Comparison of ENCODE assay signal across 7 cellular contexts in the genomic region with DNA sequence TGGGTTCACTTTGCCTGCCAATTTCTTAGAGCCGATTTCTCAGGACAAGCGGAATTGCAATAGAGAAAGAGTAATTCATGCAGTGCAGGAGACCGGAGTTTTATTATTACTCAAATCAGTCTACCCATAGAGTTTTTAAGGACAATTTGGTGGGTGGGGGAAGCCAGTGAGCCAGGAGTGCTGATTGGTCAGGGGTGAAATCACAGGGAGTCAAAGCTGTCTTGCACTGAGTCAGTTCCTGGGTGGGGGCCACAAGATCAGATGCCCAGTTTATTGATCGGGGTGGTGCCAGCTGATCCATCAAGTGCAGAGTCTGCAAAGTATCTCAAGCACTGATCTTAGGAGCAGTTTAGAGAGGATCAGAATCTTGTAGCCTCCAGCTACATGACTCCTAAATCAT. TPM values are rescaled to one million over a fixed set of nuclear protein-coding genes. Genes with fewer than 3 reads are reported as not detected.
A peak's percentile ranks its signal among the peaks of the same experiment; 100 is the strongest.
DNase-seq lines count a peak whose midpoint lies in the region; ATAC-seq and TF ChIP-seq lines count a peak whose summit lies in the region.
"Not testable (repeated sequence)": the region's sequence is repeated elsewhere in the genome, so short reads cannot be mapped to it uniquely, and the experiment has no call there.

No MANE protein-coding gene starts in this region.

- H3K36me3 ChIP-seq in RWPE2 (ENCODE audit: low read depth); trophoblast cell (ENCODE audit: control insufficient read depth in 1 of 2, insufficient read depth in 2 of 2, low read length in 2 of 2): not testable (repeated sequence)

- H3K9me3 ChIP-seq in AG04450 (ENCODE audit: control insufficient read depth, insufficient read depth, low read length); H9 (ENCODE audit: control insufficient read depth, low read depth, low read length); RWPE2 (ENCODE audit: severe bottlenecking); trophoblast cell (ENCODE audit: insufficient read depth, low read depth, low read length): not testable (repeated sequence)

- not testable (repeated sequence) for H2BK5ac ChIP-seq in H9 (ENCODE audit: insufficient read length, low read length); trophoblast cell (ENCODE audit: low read depth, low read length, poor library complexity)

- not testable (repeated sequence) for H2AK5ac ChIP-seq in H9 (ENCODE audit: insufficient read length, low read length); trophoblast cell (ENCODE audit: low read length)

- H4K12ac ChIP-seq in trophoblast cell (ENCODE audit: low read depth, low read length) = not testable (repeated sequence)

- not testable (repeated sequence) for DNase-seq in AG04450 (ENCODE audit: low read depth, low spot score); H9; RWPE2 (ENCODE audit: low spot score); activated naive CD4-positive, alpha-beta T cell treated with anti-CD3 and anti-CD28 coated beads, Interleukin-2, amount 50 U/mL, for 72 hours (ENCODE audit: low spot score in 2 of 2); endothelial cell (ENCODE audit: low spot score); trophoblast cell
- peak; percentile 13 for DNase-seq in activated CD8-positive, alpha-beta T cell treated with anti-CD3 and anti-CD28 coated beads, Interleukin-2, amount 10 ng/mL, durations not matched to agents 7 days and 5 days

- not testable (repeated sequence) for H3K27me3 ChIP-seq in AG04450 (ENCODE audit: control insufficient read depth, insufficient read depth, low read length); H9 (ENCODE audit: insufficient read depth, low read length); RWPE2 (ENCODE audit: insufficient read depth, poor library complexity, severe bottlenecking); trophoblast cell (ENCODE audit: insufficient read depth, low read length)

- ATAC-seq in RWPE2 (ENCODE audit: low read depth); activated CD8-positive, alpha-beta T cell treated with anti-CD3 and anti-CD28 coated beads, Interleukin-2, amount 10 ng/mL, durations not matched to agents 7 days and 5 days: not testable (repeated sequence)
- peak in 1 of 2 donors; percentile 30 for ATAC-seq in activated naive CD4-positive, alpha-beta T cell treated with anti-CD3 and anti-CD28 coated beads, Interleukin-2, amount 50 U/mL, for 72 hours

- H4K20me1 ChIP-seq in H9 (ENCODE audit: control insufficient read depth, insufficient read depth, insufficient read length) = not testable (repeated sequence)

- TF ChIP-seq CTCF in AG04450 (IDR thresholded peaks at IDR 0.05; ENCODE audit: low read depth, low read length); H9 (conservative IDR thresholded peaks at IDR 0.05); RWPE2 (IDR thresholded peaks at IDR 0.05; ENCODE audit: poor library complexity, severe bottlenecking); endothelial cell (IDR thresholded peaks at IDR 0.05; ENCODE audit: unreplicated experiment): not testable (repeated sequence)

- H3K4me1 Mint-ChIP-seq in H9 (peaks cover 65 to 67% of the 10 kb centered on the region in 2 experiments), endothelial cell (ENCODE audit: unreplicated experiment) (peaks cover 62% of the 10 kb centered on the region)
- peaks cover 29% of the 10 kb centered on the region for H3K4me1 Mint-ChIP-seq in activated CD8-positive, alpha-beta T cell treated with anti-CD3 and anti-CD28 coated beads, Interleukin-2, amount 10 ng/mL, durations not matched to agents 7 days and 5 days (ENCODE audit: low read depth)

- H3K4ac ChIP-seq in H9 (ENCODE audit: low read depth, low read length) = not testable (repeated sequence)
- peak overlapping the region; percentile 39 for H3K4ac ChIP-seq in trophoblast cell (ENCODE audit: low read depth, low read length)

- H3K4me1 ChIP-seq in H9 (ENCODE audit: insufficient read depth, low read length) (peaks cover 19% of the 10 kb centered on the region), RWPE2 (ENCODE audit: insufficient read depth, poor library complexity, severe bottlenecking) (peaks cover 57% of the 10 kb centered on the region), trophoblast cell (ENCODE audit: control insufficient read depth in 1 of 2, insufficient read depth in 2 of 2, low read length in 2 of 2) (peaks cover 11 to 22% of the 10 kb centered on the region in 2 experiments)

- H3K4me2 ChIP-seq in H9 (ENCODE audit: insufficient read depth, insufficient read length, low read length); trophoblast cell (ENCODE audit: low read length): not testable (repeated sequence)

- not testable (repeated sequence) for H4K91ac ChIP-seq in H9 (ENCODE audit: insufficient read length, low read depth, low read length); trophoblast cell (ENCODE audit: low read depth, low read length)

- H4K8ac ChIP-seq in H9 (replicated peaks; ENCODE audit: insufficient read length, low read depth, low read length); trophoblast cell (ENCODE audit: low read depth, low read length): not testable (repeated sequence)

- H3K9me3 Mint-ChIP-seq in H9; activated CD8-positive, alpha-beta T cell treated with anti-CD3 and anti-CD28 coated beads, Interleukin-2, amount 10 ng/mL, durations not matched to agents 7 days and 5 days (ENCODE audit: insufficient read depth); activated naive CD4-positive, alpha-beta T cell treated with anti-CD3 and anti-CD28 coated beads, Interleukin-2, amount 50 U/mL, for 72 hours; endothelial cell (ENCODE audit: unreplicated experiment): not testable (repeated sequence)

- not testable (repeated sequence) for H3K27me3 Mint-ChIP-seq in H9 (ENCODE audit: low read depth); activated CD8-positive, alpha-beta T cell treated with anti-CD3 and anti-CD28 coated beads, Interleukin-2, amount 10 ng/mL, durations not matched to agents 7 days and 5 days (ENCODE audit: low read depth); endothelial cell (ENCODE audit: unreplicated experiment)

- H2BK20ac ChIP-seq in H9 (ENCODE audit: low read depth, low read length, poor library complexity, severe bottlenecking) = not testable (repeated sequence)

- H3K9ac ChIP-seq in H9 (ENCODE audit: extremely low read depth, insufficient read length, low read length); trophoblast cell (ENCODE audit: low read length): not testable (repeated sequence)

- H3K4me3 Mint-ChIP-seq in H9; activated CD8-positive, alpha-beta T cell treated with anti-CD3 and anti-CD28 coated beads, Interleukin-2, amount 10 ng/mL, durations not matched to agents 7 days and 5 days; endothelial cell (ENCODE audit: unreplicated experiment): not testable (repeated sequence)

- not testable (repeated sequence) for H3T11ph ChIP-seq in H9 (ENCODE audit: low read length)

- CTCF ChIA-PET in AG04450 (lab: Charles Lee) = interaction anchor here (0.6 to 1.8 kb wide), 4 partner anchors 10 to 176 kb away, joined by 3 to 7 read pairs (median 4); no protein-coding TSS in a partner anchor
- CTCF ChIA-PET in activated CD8-positive, alpha-beta T cell treated with anti-CD3 and anti-CD28 coated beads, Interleukin-2, amount 10 ng/mL, durations not matched to agents 7 days and 5 days (lab: Charles Lee) = not testable (repeated sequence)

- not testable (repeated sequence) for H3K18ac ChIP-seq in H9 (ENCODE audit: insufficient read length, low read depth, low read length); trophoblast cell (ENCODE audit: low read length)

- not testable (repeated sequence) for H2BK12ac ChIP-seq in H9 (ENCODE audit: insufficient read length, low read depth, low read length); trophoblast cell (ENCODE audit: low read length)

- not testable (repeated sequence) for H3K23ac ChIP-seq in H9 (ENCODE audit: insufficient read length, low read depth, low read length); trophoblast cell (ENCODE audit: low read length)

- H3K36me3 Mint-ChIP-seq in H9 (ENCODE audit: insufficient read depth in 1 of 3, low read depth in 3 of 3); activated CD8-positive, alpha-beta T cell treated with anti-CD3 and anti-CD28 coated beads, Interleukin-2, amount 10 ng/mL, durations not matched to agents 7 days and 5 days (ENCODE audit: low read depth); endothelial cell (ENCODE audit: low read depth, unreplicated experiment): not testable (repeated sequence)
- H3K36me3 Mint-ChIP-seq in activated naive CD4-positive, alpha-beta T cell treated with anti-CD3 and anti-CD28 coated beads, Interleukin-2, amount 50 U/mL, for 72 hours = peaks cover 6 to 29% of the 10 kb centered on the region in 2 donors

- peaks cover 33% of the 10 kb centered on the region; the same call in 1 of the 2 replicates for H3K79me2 ChIP-seq in H9 (ENCODE audit: insufficient read depth, low read length)
- peaks cover 10% of the 10 kb centered on the region for H3K79me2 ChIP-seq in trophoblast cell (ENCODE audit: control insufficient read depth, insufficient read depth, low read length, poor library complexity)

- not testable (repeated sequence) for H2BK15ac ChIP-seq in H9 (ENCODE audit: low read depth, low read length)

- not testable (repeated sequence) for H3K4me3 ChIP-seq in AG04450 (ENCODE audit: low read depth, low read length); RWPE2 (ENCODE audit: severe bottlenecking); trophoblast cell (ENCODE audit: low read depth, low read length)

- H3K14ac ChIP-seq in H9 (ENCODE audit: insufficient read depth, low read length); trophoblast cell (ENCODE audit: low read length): not testable (repeated sequence)

- no CpG with 5 or more reads among the region's 4 CpGs for WGBS in H9 (ENCODE audit: extremely low coverage, insufficient read length, low lambda C conversion rate)
- no CpG with 5 or more reads among the region's 4 CpGs for WGBS in trophoblast cell (ENCODE audit: extremely low coverage, insufficient coverage, insufficient read length)

- H3K27ac Mint-ChIP-seq in H9 (peak overlapping the region; percentile 53 to 86 (median 67); a peak in 6 of 7 replicates), endothelial cell (ENCODE audit: unreplicated experiment) (peak overlapping the region; percentile 30)
- not testable (repeated sequence) for H3K27ac Mint-ChIP-seq in activated CD8-positive, alpha-beta T cell treated with anti-CD3 and anti-CD28 coated beads, Interleukin-2, amount 10 ng/mL, durations not matched to agents 7 days and 5 days
- H3K27ac Mint-ChIP-seq in activated naive CD4-positive, alpha-beta T cell treated with anti-CD3 and anti-CD28 coated beads, Interleukin-2, amount 50 U/mL, for 72 hours = peak overlapping the region; percentile 61 to 91

- not testable (repeated sequence) for H3K56ac ChIP-seq in H9 (ENCODE audit: insufficient read length, low read depth, low read length)

- H3K23me2 ChIP-seq in H9 (ENCODE audit: insufficient read length, low read depth, low read length, poor library complexity, severe bottlenecking) = not testable (repeated sequence)

- H2AFZ ChIP-seq in H9 (ENCODE audit: low read length); trophoblast cell (ENCODE audit: insufficient read depth, low read length, poor library complexity): not testable (repeated sequence)

- not testable (repeated sequence) for H2BK120ac ChIP-seq in H9 (ENCODE audit: low read depth, low read length, poor library complexity, severe bottlenecking); trophoblast cell (ENCODE audit: insufficient read depth, low read length, poor library complexity)

- POLR2A ChIA-PET in AG04450 (lab: Yijun Ruan, JAX) = not testable (repeated sequence)
- POLR2A ChIA-PET in activated CD8-positive, alpha-beta T cell treated with anti-CD3 and anti-CD28 coated beads, Interleukin-2, amount 10 ng/mL, durations not matched to agents 7 days and 5 days (lab: Charles Lee) = interaction anchor here (0.7 kb wide), 1 partner anchor 16 kb away, joined by 3 read pairs; no protein-coding TSS in a partner anchor

- H4K5ac ChIP-seq in H9 (ENCODE audit: insufficient read length, low read depth, low read length) = not testable (repeated sequence)

- H3K27ac ChIP-seq in AG04450 (ENCODE audit: low read depth, low read length) (peak overlapping the region; percentile 21), RWPE2 (ENCODE audit: poor library complexity, severe bottlenecking) (peak overlapping the region; percentile 31)
- not testable (repeated sequence) for H3K27ac ChIP-seq in H9 (ENCODE audit: insufficient read length, low read depth, low read length); trophoblast cell (ENCODE audit: low read depth, low read length)

- not testable (repeated sequence) for H3K79me1 ChIP-seq in H9 (ENCODE audit: insufficient read depth, low read depth, low read length, poor library complexity, severe bottlenecking); trophoblast cell (ENCODE audit: low read length)

RNA-seq across cellular contexts. Expression of a gene that starts 21.1 kb away (rescaled TPM):
- 52.4 and 58.7 TPM in 2 replicates for polyA plus RNA-seq in AG04450 (2011; rRNA removed)
- 34.0 and 37.8 TPM in 2 replicates for polyA minus RNA-seq in AG04450 (2011; rRNA and poly(A)+ RNA removed)
- total RNA-seq in H9 (2021) = 31.3 and 32.9 TPM in 2 replicates
- total RNA-seq in activated CD8-positive, alpha-beta T cell treated with anti-CD3 and anti-CD28 coated beads, Interleukin-2, amount 10 ng/mL, durations not matched to agents 7 days and 5 days = 1 to 10 TPM; 9.1 to 9.2 TPM
- 10 to 100 TPM; 27.6 to 35.0 TPM for total RNA-seq in activated naive CD4-positive, alpha-beta T cell treated with anti-CD3 and anti-CD28 coated beads, Interleukin-2, amount 50 U/mL, for 72 hours
- 68.6 TPM for total RNA-seq in endothelial cell (ENCODE audit: unreplicated experiment)
- polyA plus RNA-seq in trophoblast cell (2013) = 31.3 and 32.6 TPM in 2 replicates
